ENCODE assay signal across 10 cellular contexts in genomic region chr6:89034586-89035251, GRCh38. TPM values are rescaled to one million over a fixed set of nuclear protein-coding genes. Genes with fewer than 3 reads are reported as not detected.
DNase-seq lines count a peak whose midpoint lies in the region; FAIRE-seq and TF ChIP-seq lines count a peak whose summit lies in the region.
"Had no signal": no experiment of that assay in that cellular context is flagged by ENCODE, and none has a peak within 500 bp of the region (broad histone marks: within the 10 kb centered on the region; RNA-seq: fewer than 3 reads in every experiment).

No MANE protein-coding gene starts in this region.

- DNase-seq in DMS79 (lab: John Stamatoyannopoulos, UW): peak; percentile 6
- DNase-seq in RPMI7951 (ENCODE audit: low read depth): peak; percentile 76
- peak; percentile 99 for DNase-seq in fibroblast of mammary gland (ENCODE audit: low read depth)
- DNase-seq in pons (ENCODE audit: low spot score): peak; percentile 74
- DNase-seq in HuH-7.5 (ENCODE audit: low spot score): no peak
- no peak for DNase-seq in GM12892 (ENCODE audit: insufficient read length)
- no peak for DNase-seq in NCI-H2107 treated with DMSO at 0.1 percent for 48 hours (lab: John Stamatoyannopoulos, UW; ENCODE audit: unreplicated experiment)
- DNase-seq in ureter (ENCODE audit: low spot score): no peak
- DNase-seq: activated naive CD8-positive, alpha-beta T cell treated with anti-CD3 and anti-CD28 coated beads, Interleukin-2, amount 10 ng/mL, durations not matched to agents 7 days and 5 days; NCI-H2107 had no signal

- H3K4me3 ChIP-seq in fibroblast of mammary gland (ENCODE audit: control insufficient read depth, low read depth, low read length): peak overlapping the region; percentile 27

- no peak for TF ChIP-seq POLR2A in GM12892 (IDR thresholded peaks at IDR 0.05; ENCODE audit: low read depth, low read length)

- TF ChIP-seq CTCF in fibroblast of mammary gland (conservative IDR thresholded peaks at IDR 0.05; ENCODE audit: control insufficient read depth, insufficient read depth, low read depth, low read length): no peak

- no peak for FAIRE-seq in GM12892 (lab: Jason Lieb, UNC)

RNA-seq across cellular contexts. Expression of gene PNRC1, which starts 45.8 kb away (rescaled TPM):
- 36.4 and 46.5 TPM in 2 replicates for total RNA-seq in RPMI7951 (2014; rRNA removed; shearing (Covaris generic))
- 51.4 TPM for polyA plus RNA-seq in GM12892 (2012; ENCODE audit: missing spikeins)
- total RNA-seq in ureter: 204 TPM

Comparison
In these comparisons a context has a peak if more than half of its experiments do, and no peak if none do; other contexts are left out.
1. DNase-seq: peak in DMS79 (single experiment), RPMI7951 (single experiment), fibroblast of mammary gland (single experiment) and pons (single experiment); none in HuH-7.5 (single experiment), GM12892 (single experiment), NCI-H2107 treated with DMSO at 0.1 percent for 48 hours (single experiment) and ureter (single experiment).